22 cellular contexts compared by ENCODE assay signal in genomic region chr17:12603566-12603965, GRCh38.
"Had no signal": no experiment of that assay in that cellular context is flagged by ENCODE, and none has a peak within 500 bp of the region (broad histone marks: within the 10 kb centered on the region; RNA-seq: fewer than 3 reads in every experiment).

No MANE protein-coding gene starts in this region.

- ATAC-seq: mucosa of descending colon; naive thymus-derived CD4-positive, alpha-beta T cell; natural killer cell treated with Interleukin-12 subunit alpha and Interleukin-12 subunit beta and Interleukin-15 and Interleukin-18, amount 100 ng/mL, for 72 hours; right cardiac atrium; sciatic nerve; stimulated activated effector memory CD8-positive, alpha-beta T cell treated with anti-CD3 and anti-CD28 coated beads, Interleukin-12 subunit alpha, Interleukin-12 subunit beta, amount 100 ng/mL, for 72 hours; upper lobe of right lung had no signal

- H3K9me3 ChIP-seq: left ventricle myocardium inferior, mucosa of descending colon, ovary, spleen, suprapubic skin, thoracic aorta, tibial artery, upper lobe of right lung had no signal

- H3K4me3 ChIP-seq: left ventricle myocardium inferior, lung, mucosa of descending colon, ovary, spleen, suprapubic skin, thoracic aorta, tibial artery, upper lobe of right lung had no signal

- H3K4me1 ChIP-seq: left ventricle myocardium inferior, spleen, suprapubic skin, upper lobe of right lung had no signal

- H3K27ac ChIP-seq: left ventricle myocardium inferior, ovary, spleen, suprapubic skin, thoracic aorta, tibial artery, upper lobe of right lung had no signal

- DNase-seq: hypothalamus; immature natural killer cell; islet precursor cell; left ventricle myocardium inferior; midbrain; mucosa of descending colon; naive thymus-derived CD4-positive, alpha-beta T cell; ovary; right cardiac atrium; small intestine; spleen; stimulated activated CD4-positive, alpha-beta T cell treated with anti-CD3 and anti-CD28 coated beads, Interleukin-4, amount 100 ng/mL, for 24 hours; stimulated activated naive CD4-positive, alpha-beta T cell; tibial artery; trophoblast cell; upper lobe of right lung had no signal

- H3K27me3 ChIP-seq: ovary, spleen, suprapubic skin, tibial artery, upper lobe of right lung had no signal

- H3K36me3 ChIP-seq: left ventricle myocardium inferior, ovary, spleen, suprapubic skin, thoracic aorta, tibial artery, upper lobe of right lung had no signal
